Comparison of ENCODE assay signal across 20 cellular contexts in genomic region chr16:80231118-80231515, GRCh38.
DNase-seq lines count a peak whose midpoint lies in the region; TF ChIP-seq lines count a peak whose summit lies in the region.
"Had no signal": no experiment of that assay in that cellular context is flagged by ENCODE, and none has a peak within 500 bp of the region (broad histone marks: within the 10 kb centered on the region; RNA-seq: fewer than 3 reads in every experiment).

No MANE protein-coding gene starts in this region.

- H3K4me3 ChIP-seq in astrocyte of the spinal cord (ENCODE audit: low read depth, low read length) (no peak overlapping the region), fibroblast of villous mesenchyme (ENCODE audit: low read depth, low read length) (no peak overlapping the region), suprapubic skin (no peak overlapping the region)
- H3K4me3 ChIP-seq: left ventricle myocardium inferior had no signal

- peak; percentile 15 for DNase-seq in HFFc6
- peak; percentile 16 for DNase-seq in astrocyte of the spinal cord (ENCODE audit: low read depth, low spot score)
- DNase-seq in fibroblast of villous mesenchyme (ENCODE audit: low read depth), result peak; percentile 13
- no peak for DNase-seq in suprapubic skin (ENCODE audit: low spot score in 2 of 2)
- no peak for DNase-seq in retina
- DNase-seq in CD1c-positive myeloid dendritic cell (ENCODE audit: extremely low spot score), result no peak
- no peak for DNase-seq in D341Med (ENCODE audit: low spot score)
- DNase-seq: activated CD4-positive, alpha-beta T cell treated with anti-CD3 and anti-CD28 coated beads for 4 hours; activated effector memory CD4-positive, alpha-beta T cell treated with anti-CD3 and anti-CD28 coated beads, Interleukin-2, amount 50 U/mL, for 16 hours; BE2C; left ventricle myocardium inferior; MM.1S; NCI-H1694; NCI-H748 treated with DMSO at 0.1 percent for 48 hours; SHP77 treated with DMSO at 0.1 percent for 48 hours; small intestine; stimulated activated CD4-positive, alpha-beta T cell treated with anti-CD3 and anti-CD28 coated beads, Interleukin-2, amount 100 ng/mL, for 48 hours; trophoblast cell had no signal

- peaks cover 34% of the 10 kb centered on the region for H3K4me1 Mint-ChIP-seq in HFFc6 (ENCODE audit: low read depth)
- H3K4me1 Mint-ChIP-seq: activated naive CD8-positive, alpha-beta T cell treated with anti-CD3 and anti-CD28 coated beads, Interleukin-2, amount 50 U/mL, for 24 hours had no signal

- TF ChIP-seq CTCF in HFFc6 (IDR thresholded peaks at IDR 0.05), result no peak
- no peak for TF ChIP-seq CTCF in astrocyte of the spinal cord (IDR thresholded peaks at IDR 0.05; ENCODE audit: low read depth, low read length)
- TF ChIP-seq CTCF in fibroblast of villous mesenchyme (IDR thresholded peaks at IDR 0.05; ENCODE audit: insufficient read depth, low read depth, low read length), result no peak
- TF ChIP-seq CTCF in suprapubic skin (IDR thresholded peaks at IDR 0.05), result no peak

- peak overlapping the region; percentile 89 for H3K27ac Mint-ChIP-seq in HFFc6
- H3K27ac Mint-ChIP-seq: activated naive CD8-positive, alpha-beta T cell treated with anti-CD3 and anti-CD28 coated beads, Interleukin-2, amount 50 U/mL, for 24 hours; stimulated activated naive CD8-positive, alpha-beta T cell treated with anti-CD3 and anti-CD28 coated beads, Interleukin-15, Interleukin-2, amounts not matched to agents 100 ng/mL and 50 ng/mL, for 24 hours had no signal

- TF ChIP-seq EP300 in suprapubic skin (IDR thresholded peaks at IDR 0.05), result no peak

- H3K27me3 ChIP-seq in suprapubic skin, result no peaks in the 10 kb centered on the region
- H3K27me3 ChIP-seq: BE2C had no signal

- H3K4me3 Mint-ChIP-seq in HFFc6, result peak overlapping the region; percentile 54
- H3K4me3 Mint-ChIP-seq: activated naive CD8-positive, alpha-beta T cell treated with anti-CD3 and anti-CD28 coated beads, Interleukin-2, amount 50 U/mL, for 24 hours; stimulated activated naive CD8-positive, alpha-beta T cell treated with anti-CD3 and anti-CD28 coated beads, Interleukin-15, Interleukin-2, amounts not matched to agents 100 ng/mL and 50 ng/mL, for 24 hours had no signal

- in situ Hi-C loops in astrocyte of the spinal cord (cut with HindIII; ENCODE audit: low sequenced_read_pairs), result no loop called here

- H3K36me3 ChIP-seq in suprapubic skin, result no peaks in the 10 kb centered on the region
- H3K36me3 ChIP-seq: BE2C, left ventricle myocardium inferior had no signal

- H3K27ac ChIP-seq in suprapubic skin, result peak overlapping the region; percentile 25
- H3K27ac ChIP-seq: left ventricle myocardium inferior had no signal

- TF ChIP-seq POLR2A in suprapubic skin (IDR thresholded peaks at IDR 0.05), result no peak

- peaks cover 10% of the 10 kb centered on the region for H3K9me3 Mint-ChIP-seq in HFFc6

- H3K27me3 Mint-ChIP-seq in HFFc6 (ENCODE audit: insufficient read depth), result no peaks in the 10 kb centered on the region; the same call in 1 of the 2 replicates
- H3K27me3 Mint-ChIP-seq: stimulated activated naive CD8-positive, alpha-beta T cell treated with anti-CD3 and anti-CD28 coated beads, Interleukin-15, Interleukin-2, amounts not matched to agents 100 ng/mL and 50 ng/mL, for 24 hours had no signal

- no peaks in the 10 kb centered on the region for H3K9me3 ChIP-seq in suprapubic skin

- H3K36me3 Mint-ChIP-seq in HFFc6 (ENCODE audit: low read depth), result peaks cover 10% of the 10 kb centered on the region

- peaks cover 15% of the 10 kb centered on the region for H3K4me1 ChIP-seq in suprapubic skin
- H3K4me1 ChIP-seq: BE2C, left ventricle myocardium inferior had no signal

Comparison
In these comparisons a context has a peak if more than half of its experiments do, and no peak if none do; other contexts are left out.
1. DNase-seq: peak in HFFc6 (single experiment), astrocyte of the spinal cord (single experiment) and fibroblast of villous mesenchyme (single experiment); none in suprapubic skin (0 of 2), retina (single experiment), CD1c-positive myeloid dendritic cell (single experiment) and D341Med (single experiment).